14 cellular contexts compared by ENCODE assay signal in genomic region chr10:69733791-69734261, GRCh38.
DNase-seq lines count a peak whose midpoint lies in the region; ATAC-seq and TF ChIP-seq lines count a peak whose summit lies in the region.
"Had no signal": no experiment of that assay in that cellular context is flagged by ENCODE, and none has a peak within 500 bp of the region (broad histone marks: within the 10 kb centered on the region; RNA-seq: fewer than 3 reads in every experiment).

No MANE protein-coding gene starts in this region.

- no peak overlapping the region for H2AFZ ChIP-seq in smooth muscle cell (ENCODE audit: low read depth)
- H2AFZ ChIP-seq: neural progenitor cell had no signal

- H3K4me2 ChIP-seq in smooth muscle cell = peak overlapping the region; percentile 45
- H3K4me2 ChIP-seq: neural progenitor cell had no signal

- peaks cover 3% of the 10 kb centered on the region for H3F3A ChIP-seq in smooth muscle cell (ENCODE audit: low read depth)

- DNase-seq in H7 (peak; percentile 30), amniotic epithelial cell (ENCODE audit: low read depth) (peak; percentile 55), foreskin fibroblast (peak; percentile 32 to 67), smooth muscle cell (lab: John Stamatoyannopoulos, UW; ENCODE audit: unreplicated experiment) (no peak), mesenteric fat pad (ENCODE audit: low spot score) (no peak), foreskin melanocyte (no peak), GM10266 (ENCODE audit: extremely low spot score) (no peak)
- DNase-seq: activated CD4-positive, alpha-beta T cell treated with anti-CD3 and anti-CD28 coated beads for 36 hours; Calu3; Karpas-422; NCI-H2171; SW 1271 had no signal

- H3K79me2 ChIP-seq in smooth muscle cell (ENCODE audit: low read depth) = no peaks in the 10 kb centered on the region

- WGBS in smooth muscle cell (ENCODE audit: low lambda C conversion rate) = 51% methylated on average over 4 of the region's 4 CpGs

- H3K4me3 ChIP-seq in H7 (ENCODE audit: insufficient read depth, low read depth, low read length) = no peak overlapping the region
- no peak overlapping the region for H3K4me3 ChIP-seq in foreskin fibroblast (ENCODE audit: low read depth in 1 of 2, low read length in 2 of 2)
- H3K4me3 ChIP-seq in smooth muscle cell = no peak overlapping the region
- H3K4me3 ChIP-seq: neural progenitor cell had no signal

- H3K9me3 ChIP-seq in smooth muscle cell (replicated peaks; ENCODE audit: low read depth) = no peaks in the 10 kb centered on the region

- H3K36me3 ChIP-seq in H7 (replicated peaks; ENCODE audit: control insufficient read depth, insufficient read depth, low read length) (no peaks in the 10 kb centered on the region), smooth muscle cell (ENCODE audit: low read depth) (no peaks in the 10 kb centered on the region)
- H3K36me3 ChIP-seq: neural progenitor cell had no signal

- H3K27me3 ChIP-seq in H7 (ENCODE audit: control insufficient read depth, insufficient read depth, low read length) = no peaks in the 10 kb centered on the region; the same call in 1 of the 2 replicates
- no peaks in the 10 kb centered on the region for H3K27me3 ChIP-seq in smooth muscle cell (ENCODE audit: low read depth)
- H3K27me3 ChIP-seq: neural progenitor cell had no signal

- ATAC-seq in HG02981 (IDR thresholded peaks at IDR 0.05; ENCODE audit: unreplicated experiment) = no peak

- no peaks in the 10 kb centered on the region for H4K20me1 ChIP-seq in smooth muscle cell (ENCODE audit: low read depth)

- H3K9ac ChIP-seq in smooth muscle cell (ENCODE audit: low read depth) = no peak overlapping the region
- H3K9ac ChIP-seq: neural progenitor cell had no signal

- TF ChIP-seq CTCF in foreskin fibroblast (IDR thresholded peaks at IDR 0.05; ENCODE audit: low read depth, low read length) (no peak), smooth muscle cell (IDR thresholded peaks at IDR 0.05; ENCODE audit: borderline replicate concordance, insufficient read depth, poor library complexity, severe bottlenecking) (no peak), GM10266 (IDR thresholded peaks at IDR 0.05; ENCODE audit: control insufficient read depth, insufficient read depth, low read depth, missing control alignments) (no peak)

- peaks cover 2% of the 10 kb centered on the region for H3K4me1 ChIP-seq in smooth muscle cell (ENCODE audit: low read depth)

- H3K27ac ChIP-seq in smooth muscle cell (ENCODE audit: low read depth) = peak overlapping the region; percentile 55
- H3K27ac ChIP-seq: neural progenitor cell had no signal

Comparison
In these comparisons a context has a peak if more than half of its experiments do, and no peak if none do; other contexts are left out.
1. DNase-seq: peak in H7 (single experiment), amniotic epithelial cell (single experiment) and foreskin fibroblast (2 of 2); none in smooth muscle cell (single experiment), mesenteric fat pad (single experiment), foreskin melanocyte (single experiment) and GM10266 (single experiment).